ENCODE assay signal across 12 cellular contexts in the genomic region with DNA sequence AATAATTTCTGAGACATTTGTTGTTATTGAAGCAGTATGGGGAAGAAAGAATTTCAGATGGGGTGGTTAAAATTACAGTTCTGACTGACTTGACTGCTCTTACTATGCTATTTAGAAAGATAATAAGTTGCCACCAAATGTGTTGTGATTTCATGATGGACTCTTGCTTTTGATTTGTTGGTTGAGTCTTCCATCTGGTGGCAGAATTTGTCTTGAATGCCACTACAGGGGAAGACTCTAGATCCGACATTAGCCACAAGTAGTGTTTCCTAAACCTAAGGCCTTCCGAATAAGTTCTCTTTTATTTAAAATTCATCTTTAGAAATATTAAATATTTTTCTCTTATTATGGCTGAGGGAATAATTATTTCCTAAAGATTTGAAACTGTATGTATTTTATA.
A peak's percentile ranks its signal among the peaks of the same experiment; 100 is the strongest.
DNase-seq lines count a peak whose midpoint lies in the region; ATAC-seq and TF ChIP-seq lines count a peak whose summit lies in the region.
"Had no signal": no experiment of that assay in that cellular context is flagged by ENCODE, and none has a peak within 500 bp of the region (broad histone marks: within the 10 kb centered on the region; RNA-seq: fewer than 3 reads in every experiment).

No MANE protein-coding gene starts in this region.

- H3K4me3 ChIP-seq in heart right ventricle (no peak overlapping the region), fibroblast of the aortic adventitia (ENCODE audit: low read depth, low read length) (no peak overlapping the region)
- H3K4me3 ChIP-seq: right atrium auricular region had no signal

- H3K27ac Mint-ChIP-seq in type B pancreatic cell: no peak overlapping the region
- H3K27ac Mint-ChIP-seq: activated T-cell treated with anti-CD3 and anti-CD28 coated beads, Interleukin-2, amount 50 U/mL, for 24 hours had no signal

- H3K27me3 Mint-ChIP-seq in type B pancreatic cell: no peaks in the 10 kb centered on the region
- H3K27me3 Mint-ChIP-seq: activated T-cell treated with anti-CD3 and anti-CD28 coated beads, Interleukin-2, amount 50 U/mL, for 24 hours had no signal

- WGBS in heart right ventricle, 2 donors: 65 to 66% methylated on average over 2 of the region's 2 CpGs

- H3K4me1 Mint-ChIP-seq in type B pancreatic cell (ENCODE audit: unreplicated experiment): no peaks in the 10 kb centered on the region

- ATAC-seq in heart right ventricle: no peak

- H3K4me1 ChIP-seq in heart right ventricle: peaks cover 0 to 14% (median 0%) of the 10 kb centered on the region in 9 donors
- H3K4me1 ChIP-seq: right atrium auricular region had no signal

- no peaks in the 10 kb centered on the region for H3K9me3 Mint-ChIP-seq in type B pancreatic cell

- H3K27ac ChIP-seq in heart right ventricle: no peak overlapping the region
- H3K27ac ChIP-seq: HL-60, right atrium auricular region had no signal

- DNase-seq in heart right ventricle (peak in 1 of 2 donors; percentile 16), cardiac septum (ENCODE audit: low spot score) (no peak), RKO (ENCODE audit: low spot score) (peak; percentile 9), fibroblast of the aortic adventitia (ENCODE audit: low read depth) (peak; percentile 49), type B pancreatic cell (ENCODE audit: extremely low spot score, unreplicated experiment) (no peak)
- no peak for DNase-seq in activated T-cell treated with anti-CD3 and anti-CD28 coated beads, Interleukin-2, amount 50 U/mL, for 48 hours
- no peak for DNase-seq in activated CD4-positive, alpha-beta T cell treated with anti-CD3 and anti-CD28 coated beads, Interleukin-2, amount 50 U/mL, for 4 hours
- DNase-seq in stimulated activated CD4-positive, alpha-beta T cell treated with anti-CD3 and anti-CD28 coated beads, Interleukin-15, amount 100 ng/mL, for 24 hours: no peak
- DNase-seq: activated T-cell treated with anti-CD3 and anti-CD28 coated beads, Interleukin-2, amount 50 U/mL, for 24 hours; head of caudate nucleus had no signal

- intact Hi-C loops in heart right ventricle (cut with DNase I): loop anchor here in 8 of 10 donors (1.0 to 5.0 kb wide), 6 partner anchors 355 to 360 kb away; no protein-coding TSS in a partner anchor
- intact Hi-C loops in cardiac septum (cut with DNase I): loop anchor here (2.0 kb wide), 1 partner anchor 359 kb away; no protein-coding TSS in a partner anchor

- no peaks in the 10 kb centered on the region for H3K9me3 ChIP-seq in heart right ventricle
- H3K9me3 ChIP-seq: right atrium auricular region had no signal

- H3K36me3 Mint-ChIP-seq in type B pancreatic cell: no peaks in the 10 kb centered on the region

- H3K4me3 Mint-ChIP-seq in type B pancreatic cell: no peak overlapping the region
- H3K4me3 Mint-ChIP-seq: activated T-cell treated with anti-CD3 and anti-CD28 coated beads, Interleukin-2, amount 50 U/mL, for 24 hours had no signal

- H3K27me3 ChIP-seq in heart right ventricle: no peaks in the 10 kb centered on the region
- H3K27me3 ChIP-seq: right atrium auricular region had no signal

- H3K36me3 ChIP-seq in heart right ventricle: no peaks in the 10 kb centered on the region
- H3K36me3 ChIP-seq: right atrium auricular region had no signal

- peak in 8 of 9 donors; percentile 33 to 72 (median 55) for TF ChIP-seq CTCF in heart right ventricle (IDR thresholded peaks at IDR 0.05)
- TF ChIP-seq CTCF in fibroblast of the aortic adventitia (IDR thresholded peaks at IDR 0.05; ENCODE audit: insufficient read depth, low read length): peak; percentile 28
- TF ChIP-seq CTCF in type B pancreatic cell (conservative IDR thresholded peaks at IDR 0.05): peak; percentile 52

Comparison
In these comparisons a context has a peak if more than half of its experiments do, and no peak if none do; other contexts are left out.
1. DNase-seq: peak in RKO (single experiment) and fibroblast of the aortic adventitia (single experiment); none in cardiac septum (single experiment), type B pancreatic cell (single experiment), activated T-cell treated with anti-CD3 and anti-CD28 coated beads, Interleukin-2, amount 50 U/mL, for 48 hours (0 of 2), activated CD4-positive, alpha-beta T cell treated with anti-CD3 and anti-CD28 coated beads, Interleukin-2, amount 50 U/mL, for 4 hours (0 of 2) and stimulated activated CD4-positive, alpha-beta T cell treated with anti-CD3 and anti-CD28 coated beads, Interleukin-15, amount 100 ng/mL, for 24 hours (single experiment).
2. Peak in every context shown above with its lines, with median percentiles within 50 percentile points of each other: CTCF ChIP-seq.